In the genomic region with DNA sequence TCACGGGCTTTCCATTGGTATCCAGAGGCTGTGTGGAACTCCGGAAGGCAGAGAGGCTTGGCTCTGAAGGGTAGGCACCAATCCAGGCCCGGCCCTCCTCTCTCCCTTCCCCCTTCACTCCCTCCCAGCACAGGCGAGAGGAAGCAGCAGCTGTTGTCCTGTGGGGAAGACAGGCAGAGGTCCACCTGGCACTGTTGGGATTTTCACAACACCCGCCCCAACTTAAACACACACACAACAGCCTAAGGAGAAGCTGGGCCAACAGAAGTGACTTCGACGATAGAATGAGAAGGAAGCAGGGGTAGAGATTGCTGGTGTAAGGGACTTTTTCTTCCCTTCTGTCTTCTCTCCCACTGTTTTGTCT, we compare ENCODE assay signal across 9 cellular contexts. TPM values are rescaled to one million over a fixed set of nuclear protein-coding genes. Genes with fewer than 3 reads are reported as not detected.
DNase-seq lines count a peak whose midpoint lies in the region; ATAC-seq and TF ChIP-seq lines count a peak whose summit lies in the region.
"Had no signal": no experiment of that assay in that cellular context is flagged by ENCODE, and none has a peak within 500 bp of the region (broad histone marks: within the 10 kb centered on the region; RNA-seq: fewer than 3 reads in every experiment).

No MANE protein-coding gene starts in this region.

- WGBS in esophagus, 2 donors: 9 to 20% methylated on average over 7 of the region's 7 CpGs

- H3K27me3 Mint-ChIP-seq in naive thymus-derived CD8-positive, alpha-beta T cell: peaks cover 6 to 19% (median 9%) of the 10 kb centered on the region in 5 donors
- H3K27me3 Mint-ChIP-seq in natural killer cell (ENCODE audit: low read depth in 2 of 2): peaks cover 28 to 31% of the 10 kb centered on the region in 2 donors

- peaks cover 0 to 21% of the 10 kb centered on the region in 2 donors for H3K4me1 ChIP-seq in esophagus (ENCODE audit: control insufficient read depth in 2 of 2, insufficient read depth in 2 of 2, low read length in 1 of 2)
- peaks cover 30% of the 10 kb centered on the region for H3K4me1 ChIP-seq in upper lobe of right lung

- H3K36me3 ChIP-seq in esophagus (ENCODE audit: control insufficient read depth in 2 of 2, insufficient read depth in 2 of 2, low read length in 1 of 2) (no peaks in the 10 kb centered on the region), upper lobe of right lung (no peaks in the 10 kb centered on the region)

- H3K4me3 ChIP-seq in esophagus (ENCODE audit: low read depth in 1 of 2, low read length in 2 of 2) (peak overlapping the region in 1 of 2 donors; percentile 11), upper lobe of right lung (no peak overlapping the region)
- H3K4me3 ChIP-seq: PC-9 had no signal

- H3K27ac ChIP-seq in esophagus (ENCODE audit: low read depth in 2 of 2, low read length in 1 of 2) (peak overlapping the region; percentile 80 to 83), upper lobe of right lung (peak overlapping the region; percentile 64)
- H3K27ac ChIP-seq: PC-9 had no signal

- no peaks in the 10 kb centered on the region for H3K27me3 ChIP-seq in esophagus (ENCODE audit: control insufficient read depth in 1 of 2, insufficient read depth in 2 of 2, low read length in 2 of 2)
- no peaks in the 10 kb centered on the region for H3K27me3 ChIP-seq in upper lobe of right lung

- H3K9me3 ChIP-seq in esophagus (ENCODE audit: control insufficient read depth in 2 of 2, insufficient read depth in 1 of 2, low read depth in 1 of 2, low read length in 1 of 2) (no peaks in the 10 kb centered on the region), upper lobe of right lung (no peaks in the 10 kb centered on the region)

- peaks cover 0 to 1% (median 1%) of the 10 kb centered on the region in 4 donors for H3K4me1 Mint-ChIP-seq in naive thymus-derived CD8-positive, alpha-beta T cell
- no peaks in the 10 kb centered on the region for H3K4me1 Mint-ChIP-seq in natural killer cell

- no peak overlapping the region for H3K27ac Mint-ChIP-seq in naive thymus-derived CD8-positive, alpha-beta T cell
- no peak overlapping the region for H3K27ac Mint-ChIP-seq in natural killer cell

- ATAC-seq in upper lobe of right lung (peak; percentile 83), HG03469 (IDR thresholded peaks at IDR 0.05; ENCODE audit: unreplicated experiment) (no peak), natural killer cell (no peak)
- no peak for ATAC-seq in naive thymus-derived CD8-positive, alpha-beta T cell

- no peak for TF ChIP-seq CTCF in upper lobe of right lung (IDR thresholded peaks at IDR 0.05)
- TF ChIP-seq CTCF in natural killer cell (IDR thresholded peaks at IDR 0.05): no peak

- H3K4me3 Mint-ChIP-seq in naive thymus-derived CD8-positive, alpha-beta T cell: no peak overlapping the region
- no peak overlapping the region for H3K4me3 Mint-ChIP-seq in natural killer cell

- H3K9me3 Mint-ChIP-seq in naive thymus-derived CD8-positive, alpha-beta T cell: no peaks in the 10 kb centered on the region
- H3K9me3 Mint-ChIP-seq in natural killer cell: no peaks in the 10 kb centered on the region

- H3K36me3 Mint-ChIP-seq in naive thymus-derived CD8-positive, alpha-beta T cell: no peaks in the 10 kb centered on the region
- no peaks in the 10 kb centered on the region for H3K36me3 Mint-ChIP-seq in natural killer cell

- intact Hi-C loops in upper lobe of right lung (cut with DNase I) (no loop called here), natural killer cell (cut with micrococcal nuclease) (no loop called here)

- peak; percentile 10 for DNase-seq in NCI-H510A treated with DMSO at 0.1 percent for 48 hours (lab: John Stamatoyannopoulos, UW)
- DNase-seq in middle frontal gyrus (ENCODE audit: extremely low spot score, low spot score): peak; percentile 42
- DNase-seq in upper lobe of right lung: peak; percentile 75
- DNase-seq in naive thymus-derived CD8-positive, alpha-beta T cell: no peak
- DNase-seq in KG1 (lab: John Stamatoyannopoulos, UW): no peak
- DNase-seq in natural killer cell: no peak

- POLR2A ChIA-PET in naive thymus-derived CD8-positive, alpha-beta T cell (lab: Charles Lee): interaction anchor here (2.9 kb wide), 1 partner anchor 24 kb away, joined by 14 read pairs; no protein-coding TSS in a partner anchor

RNA-seq across cellular contexts. Expression of a gene that starts 3.1 kb away (rescaled TPM):
- polyA plus RNA-seq in esophagus: 10 to 100 TPM; 33.9 to 92.8 TPM
- total RNA-seq in upper lobe of right lung: not detected
- total RNA-seq in naive thymus-derived CD8-positive, alpha-beta T cell: not detected
- polyA plus RNA-seq in naive thymus-derived CD8-positive, alpha-beta T cell: not detected
- not detected for total RNA-seq in natural killer cell
- total RNA-seq: PC-9 had no signal

RNA-seq across cellular contexts. Expression of a gene that starts 4.4 kb away (rescaled TPM):
- polyA plus RNA-seq in esophagus: not detected
- not detected for total RNA-seq in upper lobe of right lung
- not detected for total RNA-seq in naive thymus-derived CD8-positive, alpha-beta T cell
- not detected for polyA plus RNA-seq in naive thymus-derived CD8-positive, alpha-beta T cell
- not detected for total RNA-seq in natural killer cell
- total RNA-seq: PC-9 had no signal

RNA-seq across cellular contexts. Expression of a gene that starts 9.0 kb away (rescaled TPM):
- under 1 TPM in 1 of 2 donors, not detected in 1; 0.14 TPM for polyA plus RNA-seq in esophagus
- total RNA-seq in upper lobe of right lung (not detected), natural killer cell (not detected)
- not detected for total RNA-seq in naive thymus-derived CD8-positive, alpha-beta T cell
- polyA plus RNA-seq in naive thymus-derived CD8-positive, alpha-beta T cell: not detected
- total RNA-seq: PC-9 had no signal

RNA-seq across cellular contexts. Expression of a gene that starts 14.2 kb away (rescaled TPM):
- 100 to 1,000 TPM; 131 to 252 TPM for polyA plus RNA-seq in esophagus
- total RNA-seq in upper lobe of right lung: 127 TPM
- total RNA-seq in naive thymus-derived CD8-positive, alpha-beta T cell: 10 to 100 TPM; 30.8 to 35.4 TPM
- polyA plus RNA-seq in naive thymus-derived CD8-positive, alpha-beta T cell: 10 to 100 TPM; 24.6 to 32.7 (median 28.3) TPM
- total RNA-seq in natural killer cell: 10 to 100 TPM; 11.2 to 14.6 (median 13.6) TPM

RNA-seq across cellular contexts. Expression of a gene that starts 18.6 kb away (rescaled TPM):
- polyA plus RNA-seq in esophagus: not detected
- total RNA-seq in upper lobe of right lung: not detected
- not detected for total RNA-seq in naive thymus-derived CD8-positive, alpha-beta T cell
- polyA plus RNA-seq in naive thymus-derived CD8-positive, alpha-beta T cell: not detected
- not detected for total RNA-seq in natural killer cell
- total RNA-seq: PC-9 had no signal

Comparison
In these comparisons a context has a peak if more than half of its experiments do, and no peak if none do; other contexts are left out.
1. DNase-seq: peak in NCI-H510A treated with DMSO at 0.1 percent for 48 hours (single experiment), middle frontal gyrus (single experiment) and upper lobe of right lung (single experiment); none in naive thymus-derived CD8-positive, alpha-beta T cell (0 of 10), KG1 (single experiment) and natural killer cell (single experiment).